In the genomic region with DNA sequence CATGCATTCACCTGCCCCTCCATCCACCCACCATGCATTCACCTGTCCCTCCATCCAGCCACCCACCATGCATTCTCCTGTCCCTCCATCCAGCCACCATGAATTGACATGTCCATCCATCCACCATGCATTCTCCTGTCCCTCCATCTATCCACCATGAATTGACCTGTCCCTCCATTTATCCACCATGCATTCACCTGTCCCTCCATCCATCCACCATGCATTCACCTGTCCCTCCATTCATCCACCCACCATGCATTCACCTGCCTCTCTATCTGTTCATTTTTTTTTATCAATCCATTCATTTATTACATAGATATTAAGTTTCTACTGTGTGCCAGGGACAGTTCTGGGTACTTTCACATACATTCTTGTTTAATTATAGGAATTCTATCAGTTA, we compare ENCODE assay signal across 9 cellular contexts.
"Had no signal": no experiment of that assay in that cellular context is flagged by ENCODE, and none has a peak within 500 bp of the region (broad histone marks: within the 10 kb centered on the region; RNA-seq: fewer than 3 reads in every experiment).

No MANE protein-coding gene starts in this region.

- H2AFZ ChIP-seq: GM23248 had no signal

- H3K4me3 Mint-ChIP-seq: H9 had no signal

- H3K27ac ChIP-seq: GM23248, HL-60 had no signal

- FAIRE-seq: H54, HepG2, K562 had no signal

- DNase-seq: GM23248, GOT3, H9, HCEC 1CT, KG1 had no signal

- H3K27ac Mint-ChIP-seq: H9 had no signal

- ATAC-seq: HepG2, K562 had no signal

- H3K4me3 ChIP-seq: GM23248, K562 had no signal

- H3K9ac ChIP-seq: GM23248 had no signal
